Comparison of ENCODE assay signal across 1 cellular context in genomic region chr20:10673831-10674683, GRCh38.
A peak's percentile ranks its signal among the peaks of the same experiment; 100 is the strongest.
TF ChIP-seq lines count a peak whose summit lies in the region.

Gene JAG1 (minus strand): TSS chr20:10673999. CDS start chr20:10673530, 469 bp downstream.

TF ChIP-seq in GM12878, 131 proteins besides CTCF, POLR2A, EP300 and RAD21 (continued from another document and continues in another):
- TF ChIP-seq ZNF592 (IDR thresholded peaks at IDR 0.05): no peak
- TF ChIP-seq ELK1 (IDR thresholded peaks at IDR 0.05; ENCODE audit: low read depth, low read length): no peak
- TF ChIP-seq EED (IDR thresholded peaks at IDR 0.05; ENCODE audit: low read depth): no peak
- TF ChIP-seq IKZF1 (conservative IDR thresholded peaks at IDR 0.05): peak; percentile 95
- TF ChIP-seq NR2C2 (IDR thresholded peaks at IDR 0.05; ENCODE audit: borderline replicate concordance, control insufficient read depth, insufficient read length, low read depth): no peak
- TF ChIP-seq ESRRA (IDR thresholded peaks at IDR 0.05; ENCODE audit: low read length): no peak
- TF ChIP-seq RB1 (IDR thresholded peaks at IDR 0.05; ENCODE audit: borderline replicate concordance): 0 out of 2 replicates have a peak, but pooled peaks have one; percentile 35
- no peak for TF ChIP-seq BRCA1 (IDR thresholded peaks at IDR 0.05; ENCODE audit: low read depth, low read length)
- no peak for TF ChIP-seq EGR1 (IDR thresholded peaks at IDR 0.05; ENCODE audit: borderline replicate concordance in 1 of 2, low read depth in 2 of 2, low read length in 2 of 2)
- TF ChIP-seq SMAD1 (IDR thresholded peaks at IDR 0.05; ENCODE audit: low read depth, partially characterized antibody): no peak
- TF ChIP-seq PBX3 (IDR thresholded peaks at IDR 0.05; ENCODE audit: insufficient replicate concordance, low read depth, low read length): no peak
- no peak for TF ChIP-seq SUZ12 (IDR thresholded peaks at IDR 0.05; ENCODE audit: unreplicated experiment)
- TF ChIP-seq HDAC2 (IDR thresholded peaks at IDR 0.05): no peak
- TF ChIP-seq POLR2AphosphoS5 (IDR thresholded peaks at IDR 0.05; ENCODE audit: low read length): peak; percentile 75
- TF ChIP-seq SIX5 (IDR thresholded peaks at IDR 0.05; ENCODE audit: low read depth, low read length, severe bottlenecking): no peak
- 0 out of 2 replicates have a peak, but pooled peaks have one; percentile 38 for TF ChIP-seq HDGF (IDR thresholded peaks at IDR 0.05)
- no peak for TF ChIP-seq FOXK2 (IDR thresholded peaks at IDR 0.05)
- no peak for TF ChIP-seq HCFC1 (IDR thresholded peaks at IDR 0.05; ENCODE audit: low read length)
- TF ChIP-seq IRF4 (IDR thresholded peaks at IDR 0.05; ENCODE audit: low read depth, low read length): no peak
- TF ChIP-seq PAX5 (IDR thresholded peaks at IDR 0.05; ENCODE audit: borderline replicate concordance, low read depth, low read length): 0 out of 2 replicates have a peak, but pooled peaks have one; percentile 19
- peak; percentile 69 for TF ChIP-seq ZNF687 (IDR thresholded peaks at IDR 0.05)
- no peak for TF ChIP-seq SREBF2 (IDR thresholded peaks at IDR 0.05; ENCODE audit: low read length)
- TF ChIP-seq BMI1 (IDR thresholded peaks at IDR 0.05; ENCODE audit: borderline replicate concordance): no peak
- no peak for TF ChIP-seq HSF1 (IDR thresholded peaks at IDR 0.05; ENCODE audit: low read depth, low read length)
- peak; percentile 23; the same call in 1 of the 2 replicates for TF ChIP-seq RELB (IDR thresholded peaks at IDR 0.05; ENCODE audit: low read depth)
- no peak for TF ChIP-seq BCL11A (IDR thresholded peaks at IDR 0.05; ENCODE audit: low read depth, low read length)
- TF ChIP-seq BCLAF1 (IDR thresholded peaks at IDR 0.05): 0 out of 2 replicates have a peak, but pooled peaks have one; percentile 40
- peak; percentile 85 for TF ChIP-seq ZNF217 (IDR thresholded peaks at IDR 0.05)
- TF ChIP-seq BACH1 (IDR thresholded peaks at IDR 0.05; ENCODE audit: borderline replicate concordance): peak; percentile 71; the same call in 1 of the 2 replicates
- no peak for TF ChIP-seq PKNOX1 (IDR thresholded peaks at IDR 0.05)
- TF ChIP-seq DPF2 (IDR thresholded peaks at IDR 0.05): peak; percentile 89
- peak; percentile 39; the same call in 1 of the 2 replicates for TF ChIP-seq TCF12 (IDR thresholded peaks at IDR 0.05; ENCODE audit: low read depth, low read length)
- TF ChIP-seq SMC3 (IDR thresholded peaks at IDR 0.05; ENCODE audit: borderline replicate concordance, low read length): no peak
- TF ChIP-seq NKRF (conservative IDR thresholded peaks at IDR 0.05): peak; percentile 60
- TF ChIP-seq ASH2L (IDR thresholded peaks at IDR 0.05; ENCODE audit: borderline replicate concordance, low read depth): 0 out of 2 replicates have a peak, but pooled peaks have one; percentile 40
- no peak for TF ChIP-seq E2F4 (IDR thresholded peaks at IDR 0.05; ENCODE audit: low read depth, low read length)
- no peak for TF ChIP-seq SUPT20H (IDR thresholded peaks at IDR 0.05; ENCODE audit: borderline replicate concordance, control insufficient read depth, low read depth, low read length)
- no peak for TF ChIP-seq EZH2 (IDR thresholded peaks at IDR 0.05; ENCODE audit: borderline replicate concordance, control insufficient read depth, low read depth, low read length)
